In genomic region chr3:188198001-188198400, GRCh38 we compare ENCODE assay signal across 16 cellular contexts. TPM values are rescaled to one million over a fixed set of nuclear protein-coding genes. Genes with fewer than 3 reads are reported as not detected.
DNase-seq lines count a peak whose midpoint lies in the region; ATAC-seq and TF ChIP-seq lines count a peak whose summit lies in the region.
"Had no signal": no experiment of that assay in that cellular context is flagged by ENCODE, and none has a peak within 500 bp of the region (broad histone marks: within the 10 kb centered on the region; RNA-seq: fewer than 3 reads in every experiment).

No MANE protein-coding gene starts in this region.

- POLR2A ChIA-PET in activated CD4-positive, alpha-beta memory T cell treated with anti-CD3 and anti-CD28 coated beads, Interleukin-2, amount 10 ng/mL, durations not matched to agents 7 days and 5 days (lab: Charles Lee) = no interaction called here

- no peak for TF ChIP-seq EP300 in sigmoid colon (IDR thresholded peaks at IDR 0.05)

- no peaks in the 10 kb centered on the region for H3K36me3 ChIP-seq in ascending aorta
- H3K36me3 ChIP-seq in sigmoid colon = peaks cover 0 to 2% (median under 1%) of the 10 kb centered on the region in 4 donors
- H3K36me3 ChIP-seq in endodermal cell (ENCODE audit: control insufficient read depth, insufficient read depth, low read length) = peaks cover 28% of the 10 kb centered on the region

- no peak overlapping the region for H3K4me3 Mint-ChIP-seq in endodermal cell
- no peak overlapping the region for H3K4me3 Mint-ChIP-seq in activated CD4-positive, alpha-beta memory T cell treated with anti-CD3 and anti-CD28 coated beads, Interleukin-2, amount 10 ng/mL, durations not matched to agents 7 days and 5 days
- H3K4me3 Mint-ChIP-seq: CD14-positive monocyte had no signal

- H3K4me1 ChIP-seq in ascending aorta (peaks cover 0 to 40% of the 10 kb centered on the region in 2 donors), right cardiac atrium (ENCODE audit: control insufficient read depth, insufficient read depth, low read length) (peaks cover 19% of the 10 kb centered on the region), sigmoid colon (peaks cover 0 to 83% (median 70%) of the 10 kb centered on the region in 4 donors), endodermal cell (ENCODE audit: control insufficient read depth, insufficient read depth, low read length) (no peaks in the 10 kb centered on the region)
- H3K4me1 ChIP-seq: Caco-2 had no signal

- TF ChIP-seq POLR2A in sigmoid colon (IDR thresholded peaks at IDR 0.05) = no peak

- no peaks in the 10 kb centered on the region for H3K36me3 Mint-ChIP-seq in endodermal cell (ENCODE audit: low read depth)
- H3K36me3 Mint-ChIP-seq in activated CD4-positive, alpha-beta memory T cell treated with anti-CD3 and anti-CD28 coated beads, Interleukin-2, amount 10 ng/mL, durations not matched to agents 7 days and 5 days (ENCODE audit: low read depth) = peaks cover 26% of the 10 kb centered on the region

- H3K27ac Mint-ChIP-seq in endodermal cell = no peak overlapping the region
- no peak overlapping the region for H3K27ac Mint-ChIP-seq in activated CD4-positive, alpha-beta memory T cell treated with anti-CD3 and anti-CD28 coated beads, Interleukin-2, amount 10 ng/mL, durations not matched to agents 7 days and 5 days

- CTCF ChIA-PET in activated CD4-positive, alpha-beta memory T cell treated with anti-CD3 and anti-CD28 coated beads, Interleukin-2, amount 10 ng/mL, durations not matched to agents 7 days and 5 days (lab: Charles Lee) = no interaction called here

- H3K27ac ChIP-seq in ascending aorta = peak overlapping the region; percentile 24 to 51
- H3K27ac ChIP-seq in right cardiac atrium (ENCODE audit: low read length) = peak overlapping the region; percentile 87
- peak overlapping the region; percentile 51 to 99 (median 88) for H3K27ac ChIP-seq in sigmoid colon
- no peak overlapping the region for H3K27ac ChIP-seq in endodermal cell (ENCODE audit: low read depth, low read length)

- peaks cover 15% of the 10 kb centered on the region for H3K4me1 Mint-ChIP-seq in endodermal cell
- H3K4me1 Mint-ChIP-seq in activated CD4-positive, alpha-beta memory T cell treated with anti-CD3 and anti-CD28 coated beads, Interleukin-2, amount 10 ng/mL, durations not matched to agents 7 days and 5 days = peaks cover 23% of the 10 kb centered on the region

- intact Hi-C loops in ascending aorta (cut with DNase I) (no loop called here), right cardiac atrium (cut with DNase I) (no loop called here), sigmoid colon (cut with DNase I) (no loop called here)

- ATAC-seq in right cardiac atrium (no peak), omental fat pad (ENCODE audit: low FRiP score) (no peak)
- ATAC-seq: A549 had no signal

- peak; percentile 50 for DNase-seq in COLO829 (ENCODE audit: low spot score)
- DNase-seq in ascending aorta (ENCODE audit: low spot score in 2 of 2) = no peak
- no peak for DNase-seq in right cardiac atrium
- DNase-seq in sigmoid colon = no peak
- DNase-seq in omental fat pad (ENCODE audit: low spot score) = no peak
- no peak for DNase-seq in H4 (ENCODE audit: low spot score)
- no peak for DNase-seq in endodermal cell
- DNase-seq in activated CD4-positive, alpha-beta memory T cell treated with anti-CD3 and anti-CD28 coated beads, Interleukin-2, amount 10 ng/mL, durations not matched to agents 7 days and 5 days = no peak
- DNase-seq: Caco-2, NCI-H1092, NCI-H1694, NCI-H446 treated with DMSO at 0.1 percent for 48 hours, NCI-H774, SIG-M5 had no signal

- H3K27me3 ChIP-seq in ascending aorta (no peaks in the 10 kb centered on the region), right cardiac atrium (ENCODE audit: control insufficient read depth, insufficient read depth) (no peaks in the 10 kb centered on the region), sigmoid colon (no peaks in the 10 kb centered on the region), endodermal cell (ENCODE audit: control insufficient read depth, insufficient read depth, low read length, poor library complexity, severe bottlenecking) (no peaks in the 10 kb centered on the region)

- no peak overlapping the region for H3K9ac ChIP-seq in endodermal cell (ENCODE audit: extremely low read depth, low read length, poor library complexity, severe bottlenecking)

- no peak overlapping the region for H3K4me3 ChIP-seq in ascending aorta
- H3K4me3 ChIP-seq in right cardiac atrium (ENCODE audit: low read length) = no peak overlapping the region
- no peak overlapping the region for H3K4me3 ChIP-seq in sigmoid colon
- H3K4me3 ChIP-seq in endodermal cell (ENCODE audit: low read length) = no peak overlapping the region
- H3K4me3 ChIP-seq: A549 had no signal

- no peaks in the 10 kb centered on the region for H3K9me3 Mint-ChIP-seq in endodermal cell
- no peaks in the 10 kb centered on the region for H3K9me3 Mint-ChIP-seq in activated CD4-positive, alpha-beta memory T cell treated with anti-CD3 and anti-CD28 coated beads, Interleukin-2, amount 10 ng/mL, durations not matched to agents 7 days and 5 days

- no peak for TF ChIP-seq CTCF in ascending aorta (IDR thresholded peaks at IDR 0.05)
- no peak for TF ChIP-seq CTCF in sigmoid colon (IDR thresholded peaks at IDR 0.05)
- TF ChIP-seq CTCF in omental fat pad (IDR thresholded peaks at IDR 0.05) = no peak
- no peak for TF ChIP-seq CTCF in endodermal cell (conservative IDR thresholded peaks at IDR 0.05)

- H3K27me3 Mint-ChIP-seq in endodermal cell (ENCODE audit: insufficient read depth) = no peaks in the 10 kb centered on the region
- H3K27me3 Mint-ChIP-seq in activated CD4-positive, alpha-beta memory T cell treated with anti-CD3 and anti-CD28 coated beads, Interleukin-2, amount 10 ng/mL, durations not matched to agents 7 days and 5 days = no peaks in the 10 kb centered on the region

- WGBS in right cardiac atrium = 84% methylated on average over 3 of the region's 3 CpGs
- 87 to 90% methylated on average over 3 of the region's 3 CpGs for WGBS in sigmoid colon, 2 donors
- 92 to 100% methylated on average over 2 to 3 of the region's 3 CpGs for WGBS in endodermal cell (ENCODE audit: insufficient coverage in 1 of 2, insufficient read length in 1 of 2), 2 experiments

- H3K9me3 ChIP-seq in ascending aorta (no peaks in the 10 kb centered on the region), right cardiac atrium (ENCODE audit: control insufficient read depth, low read length) (no peaks in the 10 kb centered on the region), sigmoid colon (no peaks in the 10 kb centered on the region), endodermal cell (ENCODE audit: control insufficient read depth, low read length) (no peaks in the 10 kb centered on the region)
- H3K9me3 ChIP-seq: A549, Caco-2 had no signal

RNA-seq across cellular contexts. Expression of gene LPP, which starts 44.0 kb away (rescaled TPM):
- total RNA-seq in ascending aorta = 1,791 TPM
- 100 to 1,000 TPM; 141 to 205 (median 171) TPM for total RNA-seq in right cardiac atrium
- polyA plus RNA-seq in right cardiac atrium = 14.5 TPM
- 1,000 to 10,000 TPM in 3 of 4 donors, 100 to 1,000 TPM in 1; 824 to 1,773 (median 1,187) TPM for total RNA-seq in sigmoid colon
- polyA plus RNA-seq in sigmoid colon = 10 to 100 TPM in 1 of 3 donors, 1 to 10 TPM in 2; 5.3 to 36.0 (median 7.2) TPM
- total RNA-seq in omental fat pad = 100 to 1,000 TPM; 113 to 302 (median 126) TPM
- 13.5 and 28.3 TPM in 2 replicates for total RNA-seq in H4 (2014; rRNA removed; shearing (Covaris generic))
- total RNA-seq in endodermal cell = 100 to 1,000 TPM in 1 of 2 donors, 10 to 100 TPM in 1; 78.0 to 105 TPM
- 13.9 TPM for polyA plus RNA-seq in endodermal cell (2013, experiment 1 of 2)
- 19.6 TPM for polyA plus RNA-seq in endodermal cell (2013, experiment 2 of 2)
- total RNA-seq in activated CD4-positive, alpha-beta memory T cell treated with anti-CD3 and anti-CD28 coated beads, Interleukin-2, amount 10 ng/mL, durations not matched to agents 7 days and 5 days = 10 to 100 TPM; 51.4 to 52.4 TPM
